12 cellular contexts compared by ENCODE assay signal in genomic region chr17:47882247-47882646, GRCh38. TPM values are rescaled to one million over a fixed set of nuclear protein-coding genes. Genes with fewer than 3 reads are reported as not detected.
DNase-seq lines count a peak whose midpoint lies in the region; ATAC-seq and TF ChIP-seq lines count a peak whose summit lies in the region.
"Had no signal": no experiment of that assay in that cellular context is flagged by ENCODE, and none has a peak within 500 bp of the region (broad histone marks: within the 10 kb centered on the region; RNA-seq: fewer than 3 reads in every experiment).

No MANE protein-coding gene starts in this region.

- DNase-seq in right atrium auricular region (ENCODE audit: low spot score): no peak
- no peak for DNase-seq in cardiac septum (ENCODE audit: low spot score)
- peak; percentile 68 for DNase-seq in dermis blood vessel endothelial cell
- no peak for DNase-seq in NCI-H69 (lab: John Stamatoyannopoulos, UW)
- no peak for DNase-seq in activated CD8-positive, alpha-beta memory T cell treated with anti-CD3 and anti-CD28 coated beads, Interleukin-2, amount 50 U/mL, for 48 hours
- DNase-seq in ecto neural progenitor cell (ENCODE audit: low spot score): no peak

- no peak for TF ChIP-seq CTCF in right atrium auricular region (IDR thresholded peaks at IDR 0.05)

- ATAC-seq in HG03571 (IDR thresholded peaks at IDR 0.05; ENCODE audit: unreplicated experiment): no peak
- ATAC-seq: A549, K562 had no signal

- H3K4me3 ChIP-seq in right atrium auricular region: peak overlapping the region in 1 of 2 donors; percentile 21
- H3K4me3 ChIP-seq in muscle layer of colon (ENCODE audit: low read depth in 1 of 2, low read length in 2 of 2): peak overlapping the region; percentile 18 to 19
- H3K4me3 ChIP-seq: A549, K562, lung had no signal

- intact Hi-C loops in cardiac septum (cut with DNase I): no loop called here

- no peaks in the 10 kb centered on the region for H3K36me3 ChIP-seq in right atrium auricular region
- H3K36me3 ChIP-seq in muscle layer of colon (ENCODE audit: insufficient read depth, low read length): no peaks in the 10 kb centered on the region
- H3K36me3 ChIP-seq: ascending aorta had no signal

- H3K9me3 ChIP-seq in right atrium auricular region: no peaks in the 10 kb centered on the region
- no peaks in the 10 kb centered on the region for H3K9me3 ChIP-seq in muscle layer of colon (ENCODE audit: low read length)
- H3K9me3 ChIP-seq: A549, ascending aorta had no signal

- no peaks in the 10 kb centered on the region for H3K27me3 ChIP-seq in right atrium auricular region
- H3K27me3 ChIP-seq in muscle layer of colon (ENCODE audit: control insufficient read depth in 1 of 2, insufficient read depth in 2 of 2, low read length in 2 of 2): peaks cover 0 to 13% of the 10 kb centered on the region in 2 donors
- H3K27me3 ChIP-seq: ascending aorta had no signal

- H3K9ac ChIP-seq in muscle layer of colon (ENCODE audit: low read length): no peak overlapping the region

- H3K4me1 ChIP-seq in right atrium auricular region (peaks cover 0 to 30% of the 10 kb centered on the region in 2 donors), muscle layer of colon (ENCODE audit: insufficient read depth, low read length) (peaks cover 11% of the 10 kb centered on the region)

- peak overlapping the region; percentile 21 to 23 for H3K27ac ChIP-seq in right atrium auricular region
- no peak overlapping the region for H3K27ac ChIP-seq in muscle layer of colon (ENCODE audit: low read depth, low read length)
- H3K27ac ChIP-seq: A549 had no signal

RNA-seq across cellular contexts. Expression of gene SP2, which starts 13.8 kb away (rescaled TPM):
- 10 to 100 TPM; 11.7 to 12.8 TPM for total RNA-seq in right atrium auricular region
- total RNA-seq in cardiac septum: 16.3 TPM
- total RNA-seq in dermis blood vessel endothelial cell: 1.7 and 2.6 TPM in 2 replicates

RNA-seq across cellular contexts. Expression of gene SP6, which starts 31.3 kb away (rescaled TPM):
- total RNA-seq in right atrium auricular region (1 to 10 TPM in 1 of 2 donors, not detected in 1; 2.7 TPM), cardiac septum (0.08 TPM), dermis blood vessel endothelial cell (3.1 and 4.8 TPM in 2 replicates)

RNA-seq across cellular contexts. Expression of gene SCRN2, which starts 41.2 kb away (rescaled TPM):
- total RNA-seq in right atrium auricular region: 10 to 100 TPM; 28.5 to 37.1 TPM
- total RNA-seq in cardiac septum: 32.1 TPM
- total RNA-seq in dermis blood vessel endothelial cell: 44.3 and 74.2 TPM in 2 replicates

RNA-seq across cellular contexts. Expression of gene LRRC46, which starts 50.8 kb away (rescaled TPM):
- total RNA-seq in right atrium auricular region (under 1 TPM in 1 of 2 donors, not detected in 1; 0.59 TPM), cardiac septum (0.27 TPM), dermis blood vessel endothelial cell (0.05 TPM in 1 of 2 replicates, not detected in the other)
- total RNA-seq: ascending aorta had no signal

RNA-seq across cellular contexts. Expression of gene MRPL10, which starts 50.9 kb away (rescaled TPM):
- total RNA-seq in right atrium auricular region: 10 to 100 TPM; 51.8 to 61.3 TPM
- total RNA-seq in cardiac septum: 55.5 TPM
- total RNA-seq in dermis blood vessel endothelial cell: 19.9 and 26.0 TPM in 2 replicates
